16 cellular contexts compared by ENCODE assay signal in genomic region chr7:44415510-44415909, GRCh38.
DNase-seq lines count a peak whose midpoint lies in the region; ATAC-seq and TF ChIP-seq lines count a peak whose summit lies in the region.
"Had no signal": no experiment of that assay in that cellular context is flagged by ENCODE, and none has a peak within 500 bp of the region (broad histone marks: within the 10 kb centered on the region; RNA-seq: fewer than 3 reads in every experiment).

No MANE protein-coding gene starts in this region.

- peak; percentile 17 for ATAC-seq in foreskin keratinocyte
- ATAC-seq in HG03108 (IDR thresholded peaks at IDR 0.05; ENCODE audit: unreplicated experiment): no peak
- ATAC-seq: right cardiac atrium had no signal

- no peak overlapping the region for H3K4me3 ChIP-seq in ACC112 (ENCODE audit: low read depth, low read length)
- no peak overlapping the region for H3K4me3 ChIP-seq in SJSA1
- H3K4me3 ChIP-seq: BLaER1, testis had no signal

- H3K79me2 ChIP-seq in ACC112 (ENCODE audit: control insufficient read depth, insufficient read depth, low read length, unreplicated experiment): peaks cover 7% of the 10 kb centered on the region

- H3K9me3 ChIP-seq in SJSA1 (replicated peaks): no peaks in the 10 kb centered on the region
- H3K9me3 ChIP-seq: testis had no signal

- TF ChIP-seq CTCF in foreskin keratinocyte (conservative IDR thresholded peaks at IDR 0.05): no peak

- H3K4me1 ChIP-seq in ACC112 (ENCODE audit: control insufficient read depth, insufficient read depth, low read length, unreplicated experiment): peaks cover 19% of the 10 kb centered on the region
- peaks cover 21% of the 10 kb centered on the region for H3K4me1 ChIP-seq in SJSA1 (replicated peaks)
- peaks cover 20% of the 10 kb centered on the region for H3K4me1 ChIP-seq in foreskin keratinocyte
- H3K4me1 ChIP-seq: testis had no signal

- 0 out of 2 replicates have a peak overlapping the region, but pooled peaks have one; percentile 14 for H3K27ac ChIP-seq in ACC112 (ENCODE audit: low read depth, low read length)
- peak overlapping the region; percentile 49 for H3K27ac ChIP-seq in SJSA1
- no peak overlapping the region for H3K27ac ChIP-seq in foreskin keratinocyte
- H3K27ac ChIP-seq: BLaER1, testis had no signal

- H2AFZ ChIP-seq in ACC112 (ENCODE audit: low read length, unreplicated experiment): no peak overlapping the region

- DNase-seq in EH (ENCODE audit: low read depth) (peak; percentile 22), SJSA1 (ENCODE audit: low read depth in 1 of 2, low spot score in 2 of 2) (peak in 1 of 2 experiments; percentile 30), foreskin keratinocyte (no peak), HT-29 (ENCODE audit: low spot score) (no peak), NCI-H187 treated with DMSO at 0.1 percent for 48 hours (lab: John Stamatoyannopoulos, UW) (no peak)
- no peak for DNase-seq in stimulated activated naive CD4-positive, alpha-beta T cell treated with Interleukin-2 at 50 U/mL for 16 hours (lab: John Stamatoyannopoulos, UW)
- DNase-seq: amniotic stem cell; midbrain; NCI-H2029 treated with DMSO at 0.1 percent for 48 hours; NCI-H524 treated with DMSO at 0.1 percent for 48 hours; right cardiac atrium; stimulated activated CD4-positive, alpha-beta T cell treated with anti-CD3 and anti-CD28 coated beads, Interleukin-1b, Interleukin-23, amount 100 ng/mL, for 48 hours; testis had no signal

- H3K36me3 ChIP-seq in ACC112 (ENCODE audit: insufficient read depth, low read length): peaks cover 26% of the 10 kb centered on the region
- H3K36me3 ChIP-seq in SJSA1: peaks cover 15% of the 10 kb centered on the region

- H3K27me3 ChIP-seq in ACC112 (ENCODE audit: insufficient read depth, low read length) (no peaks in the 10 kb centered on the region), SJSA1 (replicated peaks) (no peaks in the 10 kb centered on the region), foreskin keratinocyte (no peaks in the 10 kb centered on the region)
- H3K27me3 ChIP-seq: BLaER1, testis had no signal
